Comparison of ENCODE assay signal across 17 cellular contexts in the genomic region with DNA sequence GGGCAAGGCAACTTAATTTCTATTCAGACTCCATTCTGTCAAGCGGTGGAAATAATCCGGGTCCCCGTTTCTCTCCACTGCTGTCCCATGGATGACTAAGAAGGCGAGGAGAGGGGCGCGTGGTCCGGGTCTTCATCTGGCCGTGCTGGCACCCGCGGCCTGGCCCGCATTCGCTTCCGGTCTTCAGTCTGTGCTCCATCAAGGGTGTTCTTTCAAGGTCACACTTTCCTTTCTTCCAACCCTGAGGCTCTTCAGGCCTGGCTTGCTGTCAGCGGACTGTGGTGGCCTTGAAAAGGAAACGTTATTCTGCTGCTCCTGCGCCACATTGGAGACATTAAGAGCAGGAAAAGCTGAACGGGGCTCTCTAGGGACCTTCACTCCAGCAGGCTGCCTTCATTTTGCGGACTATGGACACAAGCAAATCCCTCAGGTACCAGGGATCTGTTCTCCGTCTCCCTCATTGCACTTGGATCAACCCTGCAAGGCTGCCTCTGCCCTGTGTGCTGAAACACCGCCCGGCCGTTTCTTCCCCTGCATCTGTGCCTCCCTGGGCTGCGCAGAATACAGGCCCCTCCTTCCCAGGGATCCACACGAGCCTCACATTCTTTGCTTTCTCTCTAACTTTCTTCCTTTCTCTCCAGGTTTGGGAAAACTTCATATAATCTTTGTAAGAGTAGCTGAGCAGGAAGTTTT.
"Had no signal": no experiment of that assay in that cellular context is flagged by ENCODE, and none has a peak within 500 bp of the region (broad histone marks: within the 10 kb centered on the region; RNA-seq: fewer than 3 reads in every experiment).

No MANE protein-coding gene starts in this region.

- ATAC-seq: activated CD8-positive, alpha-beta T cell treated with anti-CD3 and anti-CD28 coated beads for 36 hours; activated naive CD4-positive, alpha-beta T cell treated with anti-CD3 and anti-CD28 coated beads, Interleukin-2, amount 50 U/mL, for 72 hours; activated T-cell treated with anti-CD3 and anti-CD28 coated beads, Interleukin-2, amount 50 U/mL, for 4 hours; lower lobe of right lung; T-helper 17 cell had no signal

- H3K27me3 ChIP-seq: colonic mucosa, upper lobe of left lung had no signal

- H3K4me1 ChIP-seq: colonic mucosa had no signal

- H3K27ac ChIP-seq: colonic mucosa, lower lobe of right lung, upper lobe of left lung had no signal

- H3K36me3 ChIP-seq: colonic mucosa, lower lobe of right lung, upper lobe of left lung had no signal

- FAIRE-seq: endometrium, TTC549 had no signal

- DNase-seq: activated B cell treated with CpG ODN at 0.5 μM for 24 hours; activated CD4-positive, alpha-beta T cell treated with anti-CD3 and anti-CD28 coated beads for 48 hours; activated CD8-positive, alpha-beta T cell treated with anti-CD3 and anti-CD28 coated beads for 36 hours; activated effector memory CD4-positive, alpha-beta T cell treated with anti-CD3 and anti-CD28 coated beads, Interleukin-2, amount 50 U/mL, for 16 hours; activated T-cell treated with anti-CD3 and anti-CD28 coated beads, Interleukin-2, amount 50 U/mL, for 4 hours; amniotic stem cell; central memory CD4-positive, alpha-beta T cell; colonic mucosa; lower lobe of right lung; midbrain; stimulated activated CD4-positive, alpha-beta T cell treated with anti-CD3 and anti-CD28 coated beads, Interleukin-12 subunit alpha, Interleukin-12 subunit beta, amount 100 ng/mL, for 4 hours; stimulated activated CD4-positive, alpha-beta T cell treated with anti-CD3 and anti-CD28 coated beads, Interleukin-2, amount 100 ng/mL, for 24 hours; T-helper 17 cell had no signal

- H3K9me3 ChIP-seq: colonic mucosa, lower lobe of right lung, upper lobe of left lung had no signal

- H3K4me3 ChIP-seq: colonic mucosa, lower lobe of right lung, upper lobe of left lung had no signal
